Comparison of ENCODE assay signal across 8 cellular contexts in the genomic region with DNA sequence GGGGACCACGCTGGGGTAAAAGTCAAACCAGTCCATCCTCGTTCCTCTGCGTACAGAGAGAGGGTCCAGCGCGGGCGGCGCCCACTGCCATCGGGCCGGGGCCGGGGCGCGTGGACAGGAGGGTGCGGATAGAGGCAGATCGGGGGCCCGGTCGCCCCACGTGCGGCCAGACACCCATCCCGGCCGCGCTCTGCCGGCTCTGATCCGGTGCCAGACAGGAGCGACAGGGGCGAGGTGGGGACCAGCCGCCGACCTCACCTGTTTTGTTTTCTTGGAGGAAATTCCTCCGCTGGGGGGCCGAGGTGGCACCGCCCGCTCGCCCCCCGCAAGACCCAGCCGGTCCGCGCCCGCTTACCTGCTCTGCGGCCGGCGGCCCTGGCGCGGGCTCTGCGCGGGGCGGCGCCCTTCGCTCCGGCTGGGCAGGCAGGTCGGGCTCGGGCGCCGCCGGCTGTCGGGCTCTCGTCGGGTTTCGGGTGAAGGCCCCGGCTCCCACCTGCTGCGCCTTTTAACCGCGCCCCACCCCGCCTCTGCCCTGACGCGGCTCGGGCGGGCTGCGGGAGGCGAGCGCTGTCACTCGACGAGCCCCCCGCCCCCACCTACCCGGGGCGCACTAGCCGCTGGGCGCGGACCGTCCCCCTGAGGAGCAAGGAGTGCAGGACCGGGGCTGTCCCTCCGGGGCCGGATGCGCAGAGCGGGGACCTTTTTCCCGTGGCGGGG. TPM values are rescaled to one million over a fixed set of nuclear protein-coding genes. Genes with fewer than 3 reads are reported as not detected.
DNase-seq lines count a peak whose midpoint lies in the region; ATAC-seq and TF ChIP-seq lines count a peak whose summit lies in the region.

A gene (minus strand): TSS at position 481 of the 717 bp plus-strand sequence. CDS start 8,839 bp downstream, outside the sequence.

- peak within 1 kb of the TSS; percentile 11 for H3K4me3 ChIP-seq in GM06990 (replicated peaks; ENCODE audit: low read depth, low read length)
- peak within 1 kb of the TSS in 1 of 2 donors; percentile 68 for H3K4me3 ChIP-seq in neuronal stem cell (ENCODE audit: low read length in 2 of 2)

- DNase-seq in GM06990 (ENCODE audit: extremely low read depth, insufficient read length) (no peak), endothelial cell (ENCODE audit: low spot score) (peak; percentile 25), neuronal stem cell (ENCODE audit: low spot score) (peak; percentile 17), KBM-7 (no peak)

- peaks cover 18% of the 10 kb centered on the region for H3K27me3 Mint-ChIP-seq in endothelial cell (ENCODE audit: unreplicated experiment)

- H3K23ac ChIP-seq in neuronal stem cell (ENCODE audit: low read depth, low read length, poor library complexity): no peak within 1 kb of the TSS

- peak within 1 kb of the TSS; percentile 68 for H3K4me2 ChIP-seq in neuronal stem cell (ENCODE audit: insufficient read depth, low read length, poor library complexity, severe bottlenecking)

- H3K27ac ChIP-seq in VCaP (peak within 1 kb of the TSS; percentile 41; the same call in 1 of the 2 replicates), neuronal stem cell (replicated peaks; ENCODE audit: low read length) (no peak within 1 kb of the TSS)

- no peak within 1 kb of the TSS for H4K8ac ChIP-seq in neuronal stem cell (ENCODE audit: low read depth, low read length)

- ATAC-seq in HG03520 (IDR thresholded peaks at IDR 0.05; ENCODE audit: unreplicated experiment): no peak
- no peak for ATAC-seq in GM21526 (IDR thresholded peaks at IDR 0.05; ENCODE audit: low FRiP score, unreplicated experiment)
- ATAC-seq in HG03196 (IDR thresholded peaks at IDR 0.05; ENCODE audit: unreplicated experiment): no peak

- no peak within 1 kb of the TSS for H2BK12ac ChIP-seq in neuronal stem cell (ENCODE audit: low read length)

- H3K27me3 ChIP-seq in GM06990 (replicated peaks; ENCODE audit: control insufficient read depth, insufficient read depth, low read length) (peaks cover 1% of the 10 kb centered on the region; the same call in 1 of the 2 replicates), neuronal stem cell (ENCODE audit: control insufficient read depth in 3 of 3, insufficient read depth in 3 of 3, low read depth in 1 of 3, low read length in 3 of 3) (peaks cover 16 to 58% (median 35%) of the 10 kb centered on the region in 3 experiments)

- no peaks in the 10 kb centered on the region for H3K9me3 ChIP-seq in neuronal stem cell (replicated peaks in 1 of 2; ENCODE audit: control insufficient read depth in 2 of 2, insufficient read depth in 1 of 2, low read depth in 1 of 2, low read length in 2 of 2)

- peak within 1 kb of the TSS; percentile 81 for H3K4me3 Mint-ChIP-seq in endothelial cell (ENCODE audit: unreplicated experiment)

- H3K27ac Mint-ChIP-seq in endothelial cell (ENCODE audit: unreplicated experiment): no peak within 1 kb of the TSS

- H3K79me1 ChIP-seq in neuronal stem cell (ENCODE audit: low read depth, low read length): no peaks in the 10 kb centered on the region

- H2BK5ac ChIP-seq in neuronal stem cell (ENCODE audit: low read length): no peak within 1 kb of the TSS

- peak within 1 kb of the TSS; percentile 62 for H3K18ac ChIP-seq in neuronal stem cell (ENCODE audit: low read length)

- H3K4me1 ChIP-seq in neuronal stem cell (ENCODE audit: control insufficient read depth in 2 of 2, insufficient read depth in 1 of 2, low read depth in 1 of 2, low read length in 2 of 2): peaks cover 0 to 7% of the 10 kb centered on the region in 2 donors

- peak within 1 kb of the TSS; percentile 85 for H3K14ac ChIP-seq in neuronal stem cell (ENCODE audit: low read length)

- H3K36me3 Mint-ChIP-seq in endothelial cell (ENCODE audit: low read depth, unreplicated experiment): no peaks in the 10 kb centered on the region

- H3K4me1 Mint-ChIP-seq in endothelial cell (ENCODE audit: unreplicated experiment): peaks cover 9% of the 10 kb centered on the region

- TF ChIP-seq CTCF in GM06990 (IDR thresholded peaks at IDR 0.05; ENCODE audit: insufficient read depth, low read length, poor library complexity, severe bottlenecking) (no peak), VCaP (conservative IDR thresholded peaks at IDR 0.05) (peak; percentile 60), endothelial cell (IDR thresholded peaks at IDR 0.05; ENCODE audit: unreplicated experiment) (no peak)

- H3K36me3 ChIP-seq in GM06990 (ENCODE audit: control insufficient read depth, insufficient read depth, low read length) (no peaks in the 10 kb centered on the region), neuronal stem cell (replicated peaks in 1 of 2; ENCODE audit: control insufficient read depth in 2 of 2, insufficient read depth in 2 of 2, low read length in 2 of 2) (no peaks in the 10 kb centered on the region)

- in situ Hi-C loops in KBM-7 (cut with MboI; ENCODE audit: low pct_unique_long_range_greater_than_20kb, low sequenced_read_pairs): no loop called here

- no peak within 1 kb of the TSS for H2BK15ac ChIP-seq in neuronal stem cell (ENCODE audit: low read length)

- H2AK5ac ChIP-seq in neuronal stem cell (ENCODE audit: low read depth, low read length): no peak within 1 kb of the TSS

- H2AFZ ChIP-seq in neuronal stem cell (ENCODE audit: low read length): peak within 1 kb of the TSS; percentile 56

- no peak within 1 kb of the TSS for H4K91ac ChIP-seq in neuronal stem cell (ENCODE audit: low read depth, low read length, poor library complexity)

- peak within 1 kb of the TSS; percentile 66 for H3K9ac ChIP-seq in neuronal stem cell (ENCODE audit: low read depth, low read length, poor library complexity)

- H2BK120ac ChIP-seq in neuronal stem cell (ENCODE audit: low read depth, low read length): no peak within 1 kb of the TSS

- no peak within 1 kb of the TSS for H3K4ac ChIP-seq in neuronal stem cell (ENCODE audit: low read length)

- no peaks in the 10 kb centered on the region for H3K9me3 Mint-ChIP-seq in endothelial cell (ENCODE audit: unreplicated experiment)

- WGBS in neuronal stem cell (ENCODE audit: extremely low coverage in 2 of 2, insufficient read length in 2 of 2, insufficient replicate concordance in 1 of 2), 2 donors: no CpG with 5 or more reads among the region's 85 CpGs

RNA-seq across cellular contexts. Expression of the gene that starts here (rescaled TPM):
- 0.23 TPM for total RNA-seq in endothelial cell (ENCODE audit: unreplicated experiment)
- polyA plus RNA-seq in neuronal stem cell (2013, experiment 1 of 2): not detected
- polyA plus RNA-seq in neuronal stem cell (2013, experiment 2 of 2): not detected

Comparison
In these comparisons a context has a peak if more than half of its experiments do, and no peak if none do; other contexts are left out.
1. Peak in DNase-seq in endothelial cell; RNA of the gene not detected or under 1 TPM.